In the genomic region with DNA sequence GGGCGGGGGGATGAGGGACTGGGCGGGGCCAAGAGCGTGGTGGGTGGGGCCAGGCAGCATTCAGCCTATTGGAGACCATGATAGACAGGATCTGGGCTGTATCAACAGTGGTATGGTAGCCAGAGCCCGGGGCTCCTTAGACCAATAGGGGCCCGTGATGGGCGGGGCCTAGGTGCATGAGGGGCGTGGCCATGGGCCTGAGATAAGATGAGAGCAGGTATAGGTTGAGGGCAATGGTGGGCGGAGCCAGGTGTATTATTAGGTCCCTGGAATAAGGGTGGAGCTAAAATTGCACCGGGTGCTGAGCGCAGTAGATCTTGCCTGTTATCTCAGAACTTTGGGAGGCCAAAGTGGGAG, we compare ENCODE assay signal across 8 cellular contexts. TPM values are rescaled to one million over a fixed set of nuclear protein-coding genes. Genes with fewer than 3 reads are reported as not detected.
DNase-seq lines count a peak whose midpoint lies in the region; ATAC-seq, FAIRE-seq and TF ChIP-seq lines count a peak whose summit lies in the region.

No MANE protein-coding gene starts in this region.

- no peaks in the 10 kb centered on the region for H3K27me3 ChIP-seq in HepG2 (ENCODE audit: control insufficient read depth in 1 of 2, insufficient read depth in 2 of 2, low read length in 2 of 2)

- FAIRE-seq in HepG2 (lab: Jason Lieb, UNC) = peak; percentile 50

- H3K4me1 ChIP-seq in HepG2 (ENCODE audit: insufficient read depth, low read length) = peaks cover 39% of the 10 kb centered on the region

- H3K9ac ChIP-seq in HepG2 (ENCODE audit: insufficient read depth, low read depth, low read length) = no peak overlapping the region

- H4K20me1 ChIP-seq in HepG2 (ENCODE audit: insufficient read depth, low read length) = no peaks in the 10 kb centered on the region

- in situ Hi-C loops in HepG2 (cut with HindIII; ENCODE audit: extremely low pct_ligation_motif_present, low pct_unique_long_range_greater_than_20kb) = no loop called here

- POLR2A ChIA-PET in HepG2 (lab: Yijun Ruan, JAX) = interaction anchor here (2.6 kb wide), 1 partner anchor 18 kb away, joined by 18 read pairs; the partner anchor contains the start of gene CNN2

- no peak overlapping the region for H3K27ac ChIP-seq in HepG2 (ENCODE audit: extremely low read length, insufficient read depth, low read length)

- H3K4me2 ChIP-seq in HepG2 (ENCODE audit: low read depth, low read length) = no peak overlapping the region

- ATAC-seq in HepG2 (peak; percentile 61), HG02840 (IDR thresholded peaks at IDR 0.05; ENCODE audit: low FRiP score, unreplicated experiment) (no peak), GM21529 (IDR thresholded peaks at IDR 0.05; ENCODE audit: unreplicated experiment) (no peak)

- intact Hi-C loops in HepG2 (cut with micrococcal nuclease; ENCODE audit: unreplicated experiment) = no loop called here

- BruUV-seq in HepG2 (replicated peaks; lab: Mats Ljungman, UMichigan) = no TSS peak

- no peak for TF ChIP-seq CTCF in HepG2 (CRISPR knock-in tag; IDR thresholded peaks at IDR 0.05)

- TF ChIP-seq EP300 in HepG2 (IDR thresholded peaks at IDR 0.05; ENCODE audit: low read depth in 2 of 2, low read length in 2 of 2) (no peak), HepG2 (CRISPR knock-in tag; IDR thresholded peaks at IDR 0.05; ENCODE audit: borderline replicate concordance) (no peak)

- no peaks in the 10 kb centered on the region for H3K36me3 ChIP-seq in HepG2 (replicated peaks in 1 of 2; ENCODE audit: control insufficient read depth in 1 of 2, insufficient read depth in 2 of 2, low read length in 2 of 2)

- H3K9me3 ChIP-seq in HepG2 (ENCODE audit: low read length) = no peaks in the 10 kb centered on the region

- 65% methylated on average over 7 of the region's 10 CpGs for WGBS in HepG2 (ENCODE audit: low lambda C conversion rate)

- no peak overlapping the region for H3K4me3 ChIP-seq in HepG2 (replicated peaks in 1 of 3; ENCODE audit: insufficient read depth in 1 of 3, low read depth in 2 of 3, low read length in 3 of 3)

- no peak for TF ChIP-seq POLR2A in HepG2 (IDR thresholded peaks at IDR 0.05; ENCODE audit: insufficient read depth in 1 of 2, low read depth in 2 of 2, low read length in 2 of 2)

- no peak for TF ChIP-seq RAD21 in HepG2 (CRISPR knock-in tag; IDR thresholded peaks at IDR 0.05)

- no peak overlapping the region for H2AFZ ChIP-seq in HepG2 (ENCODE audit: low read length)

- DNase-seq in Daoy (ENCODE audit: low read depth) (peak; percentile 58), M059J (ENCODE audit: low read depth) (peak; percentile 49), HepG2 (ENCODE audit: low spot score) (peak; percentile 89), putamen (ENCODE audit: low spot score) (no peak), GM03348 (ENCODE audit: low spot score) (no peak)
- DNase-seq in activated CD4-positive, alpha-beta T cell treated with anti-CD3 and anti-CD28 coated beads, Interleukin-2, amount 50 U/mL, for 4 hours = peak; percentile 48 to 54

- CTCF ChIA-PET in HepG2 (lab: Yijun Ruan, JAX; ENCODE audit: low intra/inter-chr PET ratio, low total read pairs) = no interaction called here

- no peaks in the 10 kb centered on the region for H3K79me2 ChIP-seq in HepG2 (ENCODE audit: insufficient read depth, low read length)

RNA-seq across cellular contexts. Expression of gene ABCA7, which starts 5.3 kb away (rescaled TPM):
- 0.89 and 0.97 TPM in 2 replicates for total RNA-seq in Daoy (2014; rRNA removed; shearing (Covaris generic))
- 9.3 and 13.5 TPM in 2 replicates for total RNA-seq in M059J (2014; rRNA removed; shearing (Covaris generic))
- total RNA-seq in HepG2 (2016; rRNA removed; fragmentation: Illumina TruSeq; extraction: Trizol) = 1.3 and 4.4 TPM in 2 replicates
- total RNA-seq in HepG2 (2016; cell fraction: cytosol; rRNA removed; fragmentation: Illumina TruSeq; extraction: Trizol; ENCODE audit: low read depth) = 3.4 and 3.5 TPM in 2 replicates
- 2.5 and 6.4 TPM in 2 replicates for total RNA-seq in HepG2 (2016; cell fraction: insoluble cytoplasmic fraction; rRNA removed; fragmentation: Illumina TruSeq; extraction: Trizol)
- 1.7 and 2.0 TPM in 2 replicates for total RNA-seq in HepG2 (2016; cell fraction: membrane; rRNA removed; fragmentation: Illumina TruSeq; extraction: Trizol)
- 7.8 and 9.7 TPM in 2 replicates for total RNA-seq in HepG2 (2016; cell fraction: nucleus; rRNA removed; fragmentation: Illumina TruSeq; extraction: Trizol)
- 32.4 and 41.2 TPM in 2 replicates for polyA plus RNA-seq in HepG2 (2011; rRNA removed)
- 27.7 and 35.9 TPM in 2 replicates for polyA plus RNA-seq in HepG2 (2011; cell fraction: cytosol; rRNA removed)
- polyA plus RNA-seq in HepG2 (2011; cell fraction: nucleus; rRNA removed) = 316 and 410 TPM in 2 replicates
- 29.1 and 29.7 TPM in 2 replicates for polyA plus RNA-seq in HepG2 (2012)
- 0.23 and 0.72 TPM in 2 replicates for polyA plus RNA-seq in HepG2 (2016; cell fraction: cytosol; fragmentation: Illumina TruSeq; extraction: Trizol; ENCODE audit: low read depth)
- 1.6 and 2.2 TPM in 2 replicates for polyA plus RNA-seq in HepG2 (2016; cell fraction: insoluble cytoplasmic fraction; fragmentation: Illumina TruSeq; extraction: Trizol; ENCODE audit: low read depth)
- 0.54 and 0.71 TPM in 2 replicates for polyA plus RNA-seq in HepG2 (2016; cell fraction: membrane; fragmentation: Illumina TruSeq; extraction: Trizol; ENCODE audit: low read depth)
- 25.9 and 28.7 TPM in 2 replicates for polyA plus RNA-seq in HepG2 (2016; cell fraction: nucleus; fragmentation: Illumina TruSeq; extraction: Trizol; ENCODE audit: insufficient read depth, low read depth)
- 20.1 and 68.5 TPM in 2 replicates for polyA minus RNA-seq in HepG2 (2011; rRNA and poly(A)+ RNA removed; ENCODE audit: low replicate concordance)
- 20.8 and 23.1 TPM in 2 replicates for polyA minus RNA-seq in HepG2 (2011; cell fraction: cytosol; rRNA and poly(A)+ RNA removed)
- polyA minus RNA-seq in HepG2 (2011; cell fraction: nucleus; rRNA and poly(A)+ RNA removed) = 41.6 and 44.5 TPM in 2 replicates

RNA-seq across cellular contexts. Expression of gene CNN2, which starts 18.8 kb away (rescaled TPM):
- 162 and 166 TPM in 2 replicates for total RNA-seq in Daoy (2014; rRNA removed; shearing (Covaris generic))
- total RNA-seq in M059J (2014; rRNA removed; shearing (Covaris generic)) = 259 and 333 TPM in 2 replicates
- total RNA-seq in HepG2 (2016; rRNA removed; fragmentation: Illumina TruSeq; extraction: Trizol) = 70.0 and 84.5 TPM in 2 replicates
- total RNA-seq in HepG2 (2016; cell fraction: cytosol; rRNA removed; fragmentation: Illumina TruSeq; extraction: Trizol; ENCODE audit: low read depth) = 29.8 and 31.9 TPM in 2 replicates
- total RNA-seq in HepG2 (2016; cell fraction: insoluble cytoplasmic fraction; rRNA removed; fragmentation: Illumina TruSeq; extraction: Trizol) = 66.1 and 74.6 TPM in 2 replicates
- total RNA-seq in HepG2 (2016; cell fraction: membrane; rRNA removed; fragmentation: Illumina TruSeq; extraction: Trizol) = 70.9 and 77.3 TPM in 2 replicates
- 37.1 and 39.3 TPM in 2 replicates for total RNA-seq in HepG2 (2016; cell fraction: nucleus; rRNA removed; fragmentation: Illumina TruSeq; extraction: Trizol)
- 58.1 and 63.6 TPM in 2 replicates for polyA plus RNA-seq in HepG2 (2011; rRNA removed)
- polyA plus RNA-seq in HepG2 (2011; cell fraction: cytosol; rRNA removed) = 71.9 and 76.4 TPM in 2 replicates
- polyA plus RNA-seq in HepG2 (2011; cell fraction: nucleus; rRNA removed) = 59.2 and 73.6 TPM in 2 replicates
- polyA plus RNA-seq in HepG2 (2012) = 37.6 and 46.6 TPM in 2 replicates
- 36.8 and 41.0 TPM in 2 replicates for polyA plus RNA-seq in HepG2 (2016; cell fraction: cytosol; fragmentation: Illumina TruSeq; extraction: Trizol; ENCODE audit: low read depth)
- polyA plus RNA-seq in HepG2 (2016; cell fraction: insoluble cytoplasmic fraction; fragmentation: Illumina TruSeq; extraction: Trizol; ENCODE audit: low read depth) = 82.0 and 114 TPM in 2 replicates
- 75.2 and 79.7 TPM in 2 replicates for polyA plus RNA-seq in HepG2 (2016; cell fraction: membrane; fragmentation: Illumina TruSeq; extraction: Trizol; ENCODE audit: low read depth)
- 90.2 and 93.1 TPM in 2 replicates for polyA plus RNA-seq in HepG2 (2016; cell fraction: nucleus; fragmentation: Illumina TruSeq; extraction: Trizol; ENCODE audit: insufficient read depth, low read depth)
- polyA minus RNA-seq in HepG2 (2011; rRNA and poly(A)+ RNA removed; ENCODE audit: low replicate concordance) = 84.2 and 138 TPM in 2 replicates
- 122 and 138 TPM in 2 replicates for polyA minus RNA-seq in HepG2 (2011; cell fraction: cytosol; rRNA and poly(A)+ RNA removed)
- 21.5 and 28.6 TPM in 2 replicates for polyA minus RNA-seq in HepG2 (2011; cell fraction: nucleus; rRNA and poly(A)+ RNA removed)

RNA-seq across cellular contexts. Expression of gene ARHGAP45, which starts 21.7 kb away (rescaled TPM):
- total RNA-seq in Daoy (2014; rRNA removed; shearing (Covaris generic)) = 4.3 and 11.6 TPM in 2 replicates
- 12.7 and 40.8 TPM in 2 replicates for total RNA-seq in M059J (2014; rRNA removed; shearing (Covaris generic))
- total RNA-seq in HepG2 (2016; rRNA removed; fragmentation: Illumina TruSeq; extraction: Trizol) = 0.48 and 0.84 TPM in 2 replicates
- total RNA-seq in HepG2 (2016; cell fraction: cytosol; rRNA removed; fragmentation: Illumina TruSeq; extraction: Trizol; ENCODE audit: low read depth) = 0.35 and 0.51 TPM in 2 replicates
- total RNA-seq in HepG2 (2016; cell fraction: insoluble cytoplasmic fraction; rRNA removed; fragmentation: Illumina TruSeq; extraction: Trizol) = 0.16 and 0.50 TPM in 2 replicates
- 0.38 and 0.40 TPM in 2 replicates for total RNA-seq in HepG2 (2016; cell fraction: membrane; rRNA removed; fragmentation: Illumina TruSeq; extraction: Trizol)
- total RNA-seq in HepG2 (2016; cell fraction: nucleus; rRNA removed; fragmentation: Illumina TruSeq; extraction: Trizol) = 0.28 and 0.63 TPM in 2 replicates
- 32.0 and 40.3 TPM in 2 replicates for polyA plus RNA-seq in HepG2 (2011; rRNA removed)
- 17.7 and 31.9 TPM in 2 replicates for polyA plus RNA-seq in HepG2 (2011; cell fraction: cytosol; rRNA removed)
- 222 and 325 TPM in 2 replicates for polyA plus RNA-seq in HepG2 (2011; cell fraction: nucleus; rRNA removed)
- polyA plus RNA-seq in HepG2 (2012) = 21.8 and 23.4 TPM in 2 replicates
- polyA plus RNA-seq in HepG2 (2016; cell fraction: cytosol; fragmentation: Illumina TruSeq; extraction: Trizol; ENCODE audit: low read depth) = not detected in 2 replicates
- polyA plus RNA-seq in HepG2 (2016; cell fraction: insoluble cytoplasmic fraction; fragmentation: Illumina TruSeq; extraction: Trizol; ENCODE audit: low read depth) = 0.41 and 0.69 TPM in 2 replicates
- not detected in 2 replicates for polyA plus RNA-seq in HepG2 (2016; cell fraction: membrane; fragmentation: Illumina TruSeq; extraction: Trizol; ENCODE audit: low read depth)
- polyA plus RNA-seq in HepG2 (2016; cell fraction: nucleus; fragmentation: Illumina TruSeq; extraction: Trizol; ENCODE audit: insufficient read depth, low read depth) = 1.5 TPM in 2 replicates
- polyA minus RNA-seq in HepG2 (2011; rRNA and poly(A)+ RNA removed; ENCODE audit: low replicate concordance) = 18.3 and 37.9 TPM in 2 replicates
- 19.3 and 20.1 TPM in 2 replicates for polyA minus RNA-seq in HepG2 (2011; cell fraction: cytosol; rRNA and poly(A)+ RNA removed)
- polyA minus RNA-seq in HepG2 (2011; cell fraction: nucleus; rRNA and poly(A)+ RNA removed) = 25.0 and 29.0 TPM in 2 replicates

RNA-seq across cellular contexts. Expression of gene RNU6-2, which starts 23.9 kb away (rescaled TPM):
- total RNA-seq in Daoy (2014; rRNA removed; shearing (Covaris generic)) = not detected in 2 replicates
- total RNA-seq in M059J (2014; rRNA removed; shearing (Covaris generic)) = not detected in 2 replicates
- total RNA-seq in HepG2 (2016; rRNA removed; fragmentation: Illumina TruSeq; extraction: Trizol) = under 0.01 TPM in 1 of 2 replicates, not detected in the other
- total RNA-seq in HepG2 (2016; cell fraction: cytosol; rRNA removed; fragmentation: Illumina TruSeq; extraction: Trizol; ENCODE audit: low read depth) = under 0.01 TPM in 2 replicates
- total RNA-seq in HepG2 (2016; cell fraction: insoluble cytoplasmic fraction; rRNA removed; fragmentation: Illumina TruSeq; extraction: Trizol) = under 0.01 TPM in 1 of 2 replicates, not detected in the other
- total RNA-seq in HepG2 (2016; cell fraction: membrane; rRNA removed; fragmentation: Illumina TruSeq; extraction: Trizol) = under 0.01 TPM in 1 of 2 replicates, not detected in the other
- not detected in 2 replicates for total RNA-seq in HepG2 (2016; cell fraction: nucleus; rRNA removed; fragmentation: Illumina TruSeq; extraction: Trizol)
- not detected in 2 replicates for polyA plus RNA-seq in HepG2 (2011; rRNA removed)
- polyA plus RNA-seq in HepG2 (2011; cell fraction: cytosol; rRNA removed) = not detected in 2 replicates
- polyA plus RNA-seq in HepG2 (2011; cell fraction: nucleus; rRNA removed) = not detected in 2 replicates
- not detected in 2 replicates for polyA plus RNA-seq in HepG2 (2012)
- polyA plus RNA-seq in HepG2 (2016; cell fraction: cytosol; fragmentation: Illumina TruSeq; extraction: Trizol; ENCODE audit: low read depth) = not detected in 2 replicates
- polyA plus RNA-seq in HepG2 (2016; cell fraction: insoluble cytoplasmic fraction; fragmentation: Illumina TruSeq; extraction: Trizol; ENCODE audit: low read depth) = not detected in 2 replicates
- not detected in 2 replicates for polyA plus RNA-seq in HepG2 (2016; cell fraction: membrane; fragmentation: Illumina TruSeq; extraction: Trizol; ENCODE audit: low read depth)
- not detected in 2 replicates for polyA plus RNA-seq in HepG2 (2016; cell fraction: nucleus; fragmentation: Illumina TruSeq; extraction: Trizol; ENCODE audit: insufficient read depth, low read depth)
- under 0.01 TPM in 1 of 2 replicates, not detected in the other for polyA minus RNA-seq in HepG2 (2011; rRNA and poly(A)+ RNA removed; ENCODE audit: low replicate concordance)
- under 0.01 TPM in 1 of 2 replicates, not detected in the other for polyA minus RNA-seq in HepG2 (2011; cell fraction: cytosol; rRNA and poly(A)+ RNA removed)
- not detected in 2 replicates for polyA minus RNA-seq in HepG2 (2011; cell fraction: nucleus; rRNA and poly(A)+ RNA removed)

RNA-seq across cellular contexts. Expression of gene TMEM259, which starts 24.3 kb away (rescaled TPM):
- 79.1 and 81.7 TPM in 2 replicates for total RNA-seq in Daoy (2014; rRNA removed; shearing (Covaris generic))
- 99.9 and 126 TPM in 2 replicates for total RNA-seq in M059J (2014; rRNA removed; shearing (Covaris generic))
- total RNA-seq in HepG2 (2016; rRNA removed; fragmentation: Illumina TruSeq; extraction: Trizol) = 20.5 and 64.7 TPM in 2 replicates
- total RNA-seq in HepG2 (2016; cell fraction: cytosol; rRNA removed; fragmentation: Illumina TruSeq; extraction: Trizol; ENCODE audit: low read depth) = 30.1 and 37.5 TPM in 2 replicates
- total RNA-seq in HepG2 (2016; cell fraction: insoluble cytoplasmic fraction; rRNA removed; fragmentation: Illumina TruSeq; extraction: Trizol) = 17.1 and 68.9 TPM in 2 replicates
- total RNA-seq in HepG2 (2016; cell fraction: membrane; rRNA removed; fragmentation: Illumina TruSeq; extraction: Trizol) = 50.5 and 59.4 TPM in 2 replicates
- 58.0 and 76.3 TPM in 2 replicates for total RNA-seq in HepG2 (2016; cell fraction: nucleus; rRNA removed; fragmentation: Illumina TruSeq; extraction: Trizol)
- 164 and 232 TPM in 2 replicates for polyA plus RNA-seq in HepG2 (2011; rRNA removed)
- 108 and 161 TPM in 2 replicates for polyA plus RNA-seq in HepG2 (2011; cell fraction: cytosol; rRNA removed)
- polyA plus RNA-seq in HepG2 (2011; cell fraction: nucleus; rRNA removed) = 1,157 and 1,454 TPM in 2 replicates
- polyA plus RNA-seq in HepG2 (2012) = 55.1 and 79.6 TPM in 2 replicates
- polyA plus RNA-seq in HepG2 (2016; cell fraction: cytosol; fragmentation: Illumina TruSeq; extraction: Trizol; ENCODE audit: low read depth) = 28.3 and 31.6 TPM in 2 replicates
- polyA plus RNA-seq in HepG2 (2016; cell fraction: insoluble cytoplasmic fraction; fragmentation: Illumina TruSeq; extraction: Trizol; ENCODE audit: low read depth) = 28.7 and 28.8 TPM in 2 replicates
- polyA plus RNA-seq in HepG2 (2016; cell fraction: membrane; fragmentation: Illumina TruSeq; extraction: Trizol; ENCODE audit: low read depth) = 47.1 and 48.7 TPM in 2 replicates
- polyA plus RNA-seq in HepG2 (2016; cell fraction: nucleus; fragmentation: Illumina TruSeq; extraction: Trizol; ENCODE audit: insufficient read depth, low read depth) = 234 and 238 TPM in 2 replicates
- 129 and 199 TPM in 2 replicates for polyA minus RNA-seq in HepG2 (2011; rRNA and poly(A)+ RNA removed; ENCODE audit: low replicate concordance)
- polyA minus RNA-seq in HepG2 (2011; cell fraction: cytosol; rRNA and poly(A)+ RNA removed) = 47.6 and 51.1 TPM in 2 replicates
- polyA minus RNA-seq in HepG2 (2011; cell fraction: nucleus; rRNA and poly(A)+ RNA removed) = 58.8 and 65.8 TPM in 2 replicates

Comparison
In these comparisons a context has a peak if more than half of its experiments do, and no peak if none do; other contexts are left out.
1. DNase-seq: peak in Daoy (single experiment), M059J (single experiment), activated CD4-positive, alpha-beta T cell treated with anti-CD3 and anti-CD28 coated beads, Interleukin-2, amount 50 U/mL, for 4 hours (2 of 2) and HepG2 (single experiment); none in putamen (single experiment) and GM03348 (single experiment).